Comparison of ENCODE assay signal across 15 cellular contexts in the genomic region with DNA sequence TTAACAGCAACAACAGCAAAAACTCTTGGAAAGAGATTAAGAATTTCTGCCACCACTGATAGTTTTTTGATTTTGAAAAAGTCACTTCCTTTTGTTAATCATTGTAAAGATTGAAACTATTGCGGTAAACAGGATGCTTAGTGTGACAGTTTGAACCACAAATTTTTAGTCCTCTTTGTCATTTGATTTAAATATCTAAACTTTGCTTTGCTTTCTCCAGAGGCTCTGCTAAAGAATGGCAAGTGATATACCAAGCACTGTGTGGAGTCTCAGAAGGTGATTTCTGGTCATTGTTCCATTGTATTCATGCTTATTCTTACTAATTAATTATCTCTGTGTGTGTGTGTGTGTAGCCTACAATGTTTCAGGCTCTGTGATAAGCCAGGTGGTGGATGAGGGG.
DNase-seq lines count a peak whose midpoint lies in the region; ATAC-seq and TF ChIP-seq lines count a peak whose summit lies in the region.
"Had no signal": no experiment of that assay in that cellular context is flagged by ENCODE, and none has a peak within 500 bp of the region (broad histone marks: within the 10 kb centered on the region; RNA-seq: fewer than 3 reads in every experiment).

No MANE protein-coding gene starts in this region.

- H3K4me1 ChIP-seq in CD8-positive, alpha-beta memory T cell (ENCODE audit: insufficient read depth, low read length), result no peaks in the 10 kb centered on the region
- no peaks in the 10 kb centered on the region for H3K4me1 ChIP-seq in upper lobe of right lung

- H3K9me3 Mint-ChIP-seq in CD8-positive, alpha-beta memory T cell, result peaks cover 4 to 19% (median 11%) of the 10 kb centered on the region in 5 donors

- TF ChIP-seq CTCF in upper lobe of right lung (IDR thresholded peaks at IDR 0.05) (no peak), WERI-Rb-1 (IDR thresholded peaks at IDR 0.05; ENCODE audit: low read depth, low read length) (no peak)

- H3K9me3 ChIP-seq in CD8-positive, alpha-beta memory T cell (ENCODE audit: low read length), result no peaks in the 10 kb centered on the region
- no peaks in the 10 kb centered on the region for H3K9me3 ChIP-seq in upper lobe of right lung
- H3K9me3 ChIP-seq in WERI-Rb-1 (ENCODE audit: severe bottlenecking), result no peaks in the 10 kb centered on the region
- H3K9me3 ChIP-seq: SK-N-SH had no signal

- H3K36me3 ChIP-seq in CD8-positive, alpha-beta memory T cell (ENCODE audit: insufficient read depth, low read length), result no peaks in the 10 kb centered on the region
- no peaks in the 10 kb centered on the region for H3K36me3 ChIP-seq in upper lobe of right lung
- H3K36me3 ChIP-seq in WERI-Rb-1, result no peaks in the 10 kb centered on the region

- intact Hi-C loops in upper lobe of right lung (cut with DNase I), result no loop called here

- peak overlapping the region in 5 of 8 donors; percentile 14 to 60 (median 51) for H3K27ac Mint-ChIP-seq in CD8-positive, alpha-beta memory T cell
- H3K27ac Mint-ChIP-seq: stimulated activated effector memory CD8-positive, alpha-beta T cell treated with anti-CD3 and anti-CD28 coated beads, Interleukin-12 subunit alpha, Interleukin-12 subunit beta, amount 100 ng/mL, for 72 hours had no signal

- H3K4me3 ChIP-seq in CD8-positive, alpha-beta memory T cell (ENCODE audit: low read length), result no peak overlapping the region
- H3K4me3 ChIP-seq in upper lobe of right lung (no peak overlapping the region), WERI-Rb-1 (ENCODE audit: low read depth, low read length) (no peak overlapping the region)

- H3K27me3 ChIP-seq in CD8-positive, alpha-beta memory T cell (ENCODE audit: insufficient read depth, low read length, poor library complexity, severe bottlenecking), result no peaks in the 10 kb centered on the region
- H3K27me3 ChIP-seq in upper lobe of right lung (no peaks in the 10 kb centered on the region), WERI-Rb-1 (ENCODE audit: insufficient read depth, low read depth, severe bottlenecking) (no peaks in the 10 kb centered on the region)

- H3K27me3 Mint-ChIP-seq in CD8-positive, alpha-beta memory T cell, result peaks cover 0 to 2% of the 10 kb centered on the region in 2 donors
- H3K27me3 Mint-ChIP-seq: central memory CD8-positive, alpha-beta T cell had no signal

- ATAC-seq in GM18909 (IDR thresholded peaks at IDR 0.05; ENCODE audit: poor library complexity, unreplicated experiment) (peak; percentile 90), HG02588 (IDR thresholded peaks at IDR 0.05; ENCODE audit: unreplicated experiment) (peak; percentile 70), HG03460 (IDR thresholded peaks at IDR 0.05; ENCODE audit: unreplicated experiment) (peak; percentile 85), upper lobe of right lung (no peak)
- ATAC-seq: stimulated activated effector memory CD8-positive, alpha-beta T cell treated with anti-CD3 and anti-CD28 coated beads, Interleukin-12 subunit alpha, Interleukin-12 subunit beta, amount 100 ng/mL, for 72 hours had no signal

- DNase-seq in CD8-positive, alpha-beta memory T cell, result no peak
- DNase-seq in NCI-H524 (lab: John Stamatoyannopoulos, UW), result no peak
- no peak for DNase-seq in upper lobe of right lung
- DNase-seq in DMS79 (lab: John Stamatoyannopoulos, UW), result no peak
- DNase-seq in WERI-Rb-1, result no peak
- DNase-seq: activated CD4-positive, alpha-beta T cell treated with anti-CD3 and anti-CD28 coated beads for 48 hours; activated naive CD4-positive, alpha-beta T cell treated with anti-CD3 and anti-CD28 coated beads, Interleukin-2, amount 50 U/mL, for 16 hours; AML-193; midbrain; SK-N-SH had no signal

- peaks cover 22 to 27% (median 26%) of the 10 kb centered on the region in 3 donors for H3K4me1 Mint-ChIP-seq in CD8-positive, alpha-beta memory T cell
- H3K4me1 Mint-ChIP-seq: stimulated activated effector memory CD8-positive, alpha-beta T cell treated with anti-CD3 and anti-CD28 coated beads, Interleukin-12 subunit alpha, Interleukin-12 subunit beta, amount 100 ng/mL, for 72 hours had no signal

- CTCF ChIA-PET in CD8-positive, alpha-beta memory T cell (lab: Charles Lee), result no interaction called here

- no peaks in the 10 kb centered on the region for H3K36me3 Mint-ChIP-seq in CD8-positive, alpha-beta memory T cell
- H3K36me3 Mint-ChIP-seq: stimulated activated effector memory CD8-positive, alpha-beta T cell treated with anti-CD3 and anti-CD28 coated beads, Interleukin-12 subunit alpha, Interleukin-12 subunit beta, amount 100 ng/mL, for 72 hours had no signal

- POLR2A ChIA-PET in CD8-positive, alpha-beta memory T cell (lab: Charles Lee), result no interaction called here

- peak overlapping the region in 2 of 7 donors; percentile 28 to 48 for H3K4me3 Mint-ChIP-seq in CD8-positive, alpha-beta memory T cell
- H3K4me3 Mint-ChIP-seq: central memory CD8-positive, alpha-beta T cell; stimulated activated effector memory CD8-positive, alpha-beta T cell treated with anti-CD3 and anti-CD28 coated beads, Interleukin-12 subunit alpha, Interleukin-12 subunit beta, amount 100 ng/mL, for 72 hours had no signal

- H3K27ac ChIP-seq in CD8-positive, alpha-beta memory T cell (ENCODE audit: low read depth, low read length), result no peak overlapping the region
- H3K27ac ChIP-seq in upper lobe of right lung, result no peak overlapping the region
- no peak overlapping the region for H3K27ac ChIP-seq in WERI-Rb-1
